23 cellular contexts compared by ENCODE assay signal in the genomic region with DNA sequence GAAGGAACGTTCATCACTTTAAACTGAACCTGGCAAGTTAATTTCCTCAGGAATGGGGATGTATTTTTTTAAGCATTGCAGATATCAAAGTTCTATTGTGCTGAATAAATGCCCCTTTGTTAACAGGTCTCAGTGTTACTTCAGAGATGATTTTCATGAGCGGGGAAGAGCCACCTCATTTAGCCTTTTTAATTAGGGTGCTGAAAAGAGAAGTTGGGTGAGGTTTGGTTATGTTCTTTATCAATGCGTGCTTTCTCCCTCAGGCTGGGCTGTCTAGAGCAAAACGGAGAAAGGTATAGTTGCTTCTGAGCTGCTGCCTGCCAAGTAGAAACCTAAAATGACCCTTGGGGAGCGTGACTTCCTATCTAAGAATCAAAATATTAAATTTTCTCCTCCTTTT. TPM values are rescaled to one million over a fixed set of nuclear protein-coding genes. Genes with fewer than 3 reads are reported as not detected.
DNase-seq lines count a peak whose midpoint lies in the region; ATAC-seq and TF ChIP-seq lines count a peak whose summit lies in the region.
"Had no signal": no experiment of that assay in that cellular context is flagged by ENCODE, and none has a peak within 500 bp of the region (broad histone marks: within the 10 kb centered on the region; RNA-seq: fewer than 3 reads in every experiment).

No MANE protein-coding gene starts in this region.

- ATAC-seq in thoracic aorta (ENCODE audit: insufficient number of reproducible peaks, low FRiP score, low read depth), result no peak
- no peak for ATAC-seq in HG03378 (IDR thresholded peaks at IDR 0.05; ENCODE audit: unreplicated experiment)
- ATAC-seq: activated T-cell treated with anti-CD3 and anti-CD28 coated beads, Interleukin-2, amount 50 U/mL, for 72 hours; heart right ventricle had no signal

- H3K4me1 ChIP-seq in thoracic aorta (ENCODE audit: control insufficient read depth in 1 of 2, low read depth in 2 of 2) (peaks cover 0 to 5% of the 10 kb centered on the region in 2 donors), SJCRH30 (0 out of 2 replicates have a peak, but pooled peaks cover 2% of the 10 kb centered on the region)

- no peak for TF ChIP-seq CTCF in thoracic aorta (IDR thresholded peaks at IDR 0.05)

- H3K27ac ChIP-seq in thoracic aorta (no peak overlapping the region), SJCRH30 (no peak overlapping the region)
- H3K27ac ChIP-seq: heart right ventricle, neutrophil, tibial artery had no signal

- H3K27me3 ChIP-seq in thoracic aorta (replicated peaks; ENCODE audit: insufficient read depth), result no peaks in the 10 kb centered on the region
- H3K27me3 ChIP-seq in SJCRH30, result no peaks in the 10 kb centered on the region
- H3K27me3 ChIP-seq: heart right ventricle, tibial artery had no signal

- no peaks in the 10 kb centered on the region for H3K9me3 ChIP-seq in thoracic aorta
- no peaks in the 10 kb centered on the region for H3K9me3 ChIP-seq in SJCRH30 (replicated peaks)
- H3K9me3 ChIP-seq: Caco-2, heart right ventricle, neutrophil, tibial artery had no signal

- H3K4me3 ChIP-seq in thoracic aorta, result peak overlapping the region; percentile 70
- no peak overlapping the region for H3K4me3 ChIP-seq in SJCRH30

- DNase-seq in NCI-H748 (lab: John Stamatoyannopoulos, UW; ENCODE audit: unreplicated experiment) (peak; percentile 29), NCI-H748 treated with DMSO at 0.1 percent for 48 hours (lab: John Stamatoyannopoulos, UW) (no peak), OCI-M1 (lab: John Stamatoyannopoulos, UW) (peak; percentile 17), globus pallidus (ENCODE audit: low spot score) (peak; percentile 50), thoracic aorta (ENCODE audit: low spot score) (no peak), NOMO-1 treated with dmso at 0.1 percent for 144 hours (lab: John Stamatoyannopoulos, UW; ENCODE audit: unreplicated experiment) (no peak), SJCRH30 (no peak)
- DNase-seq: 8988T; activated CD4-positive, CD25-positive, alpha-beta regulatory T cell; activated CD8-positive, alpha-beta memory T cell treated with anti-CD3 and anti-CD28 coated beads for 24 hours; activated T-cell treated with anti-CD3 and anti-CD28 coated beads, Interleukin-2, amount 50 U/mL, for 72 hours; Caco-2; H7; heart right ventricle; IMR-90; NCI-H2029; NCI-H446 treated with DMSO at 0.1 percent for 48 hours; Right ventricle myocardium superior; stimulated activated CD4-positive, alpha-beta T cell treated with anti-CD3 and anti-CD28 coated beads, Interleukin-15, amount 100 ng/mL, for 24 hours; T-helper 2 cell; tibial artery had no signal

- H3K36me3 ChIP-seq in thoracic aorta, result no peaks in the 10 kb centered on the region
- no peaks in the 10 kb centered on the region for H3K36me3 ChIP-seq in SJCRH30
- H3K36me3 ChIP-seq: heart right ventricle, neutrophil, tibial artery had no signal

RNA-seq across cellular contexts. Expression of a gene that starts 8.0 kb away (rescaled TPM):
- 100 to 1,000 TPM; 109 to 131 TPM for total RNA-seq in thoracic aorta
- total RNA-seq in SJCRH30 (2014; rRNA removed; shearing (Covaris generic)), result 6.5 and 9.8 TPM in 2 replicates

RNA-seq across cellular contexts. Expression of a gene that starts 52.9 kb away (rescaled TPM):
- total RNA-seq in thoracic aorta, result 1 to 10 TPM in 1 of 2 donors, under 1 TPM in 1; 0.63 to 1.8 TPM
- 0.18 and 0.38 TPM in 2 replicates for total RNA-seq in SJCRH30 (2014; rRNA removed; shearing (Covaris generic))

Comparison
In these comparisons a context has a peak if more than half of its experiments do, and no peak if none do; other contexts are left out.
1. DNase-seq: peak in NCI-H748 (single experiment), OCI-M1 (single experiment) and globus pallidus (single experiment); none in NCI-H748 treated with DMSO at 0.1 percent for 48 hours (single experiment), thoracic aorta (single experiment), NOMO-1 treated with dmso at 0.1 percent for 144 hours (single experiment) and SJCRH30 (0 of 2).
2. RNA of a gene that starts 8.0 kb away (total RNA-seq): 109 to 131 TPM in thoracic aorta; 6.5 to 9.8 TPM in SJCRH30; every median in the first group is over 10 times any median in the second.